25 cellular contexts compared by ENCODE assay signal in genomic region chr1:212173572-212173971, GRCh38.
"Had no signal": no experiment of that assay in that cellular context is flagged by ENCODE, and none has a peak within 500 bp of the region (broad histone marks: within the 10 kb centered on the region; RNA-seq: fewer than 3 reads in every experiment).

No MANE protein-coding gene starts in this region.

- DNase-seq: colonic mucosa; cortex of kidney; effector CD8-positive, alpha-beta T cell; effector memory CD8-positive, alpha-beta T cell; endodermal cell; erythroblast; esophagus squamous epithelium; foreskin fibroblast; heart left ventricle; hypothalamus; immature natural killer cell; islet precursor cell; kidney; kidney glomerular epithelial cell; left lung; left ventricle myocardium superior; lower lobe of right lung; mesenchymal stem cell; mucosa of descending colon had no signal

- H3K4me3 ChIP-seq: colonic mucosa, esophagus squamous epithelium, gastroesophageal sphincter, heart left ventricle, hepatocyte, left lung, lower lobe of right lung, mucosa of descending colon had no signal

- H3K27ac Mint-ChIP-seq: dendritic cell treated with granulocyte-macrophage colony-stimulating factor and Interleukin-4, amounts not matched to agents 40 ng/mL and 50 ng/mL, for 4 days; effector memory CD8-positive, alpha-beta T cell; endodermal cell; immature natural killer cell; mesothelial cell of epicardium had no signal

- ATAC-seq: effector memory CD8-positive, alpha-beta T cell; esophagus mucosa; gastroesophageal sphincter; heart left ventricle; left ventricle myocardium superior had no signal

- H3K27ac ChIP-seq: colonic mucosa, epithelial cell of prostate, esophagus squamous epithelium, gastroesophageal sphincter, heart left ventricle, hepatocyte, left lung, lower lobe of right lung had no signal

- H3K36me3 ChIP-seq: colonic mucosa, esophagus squamous epithelium, gastroesophageal sphincter, heart left ventricle, left lung, lower lobe of right lung had no signal

- H3K36me3 Mint-ChIP-seq: mesothelial cell of epicardium had no signal

- H3K4me1 ChIP-seq: colonic mucosa, gastroesophageal sphincter, left lung had no signal

- H3K27me3 ChIP-seq: colonic mucosa, esophagus squamous epithelium, gastroesophageal sphincter, heart left ventricle, hepatocyte, left lung had no signal

- H3K27me3 Mint-ChIP-seq: dendritic cell treated with granulocyte-macrophage colony-stimulating factor and Interleukin-4, amounts not matched to agents 40 ng/mL and 50 ng/mL, for 4 days; effector memory CD8-positive, alpha-beta T cell had no signal

- H3K4me1 Mint-ChIP-seq: endodermal cell, immature natural killer cell, mesothelial cell of epicardium had no signal

- H3K4me3 Mint-ChIP-seq: dendritic cell treated with granulocyte-macrophage colony-stimulating factor and Interleukin-4, amounts not matched to agents 40 ng/mL and 50 ng/mL, for 4 days; effector memory CD8-positive, alpha-beta T cell; endodermal cell; immature natural killer cell; mesothelial cell of epicardium had no signal

- H3K9me3 ChIP-seq: colonic mucosa, esophagus squamous epithelium, gastroesophageal sphincter, heart left ventricle, left lung, lower lobe of right lung, mucosa of descending colon had no signal

- H3K9me3 Mint-ChIP-seq: dendritic cell treated with granulocyte-macrophage colony-stimulating factor and Interleukin-4, amounts not matched to agents 40 ng/mL and 50 ng/mL, for 4 days; effector memory CD8-positive, alpha-beta T cell; endodermal cell; immature natural killer cell; mesothelial cell of epicardium had no signal
